ENCODE assay signal across 1 cellular context in genomic region chr1:197312163-197312562, GRCh38.
TF ChIP-seq lines count a peak whose summit lies in the region.

No MANE protein-coding gene starts in this region.

TF ChIP-seq in HepG2, 621 proteins besides CTCF, POLR2A, EP300 and RAD21:
- TF ChIP-seq HNRNPH1 (optimal IDR thresholded peaks at IDR 0.05; ENCODE audit: low read depth, low read length) (no peak), NR2F1 (CRISPR knock-in tag; IDR thresholded peaks at IDR 0.05) (no peak), ZNF367 (CRISPR knock-in tag; IDR thresholded peaks at IDR 0.05; ENCODE audit: borderline replicate concordance) (no peak), EEA1 (CRISPR knock-in tag; IDR thresholded peaks at IDR 0.05; ENCODE audit: borderline replicate concordance) (no peak), FOXA1 (IDR thresholded peaks at IDR 0.05) (no peak), FOXA1 (CRISPR knock-in tag; IDR thresholded peaks at IDR 0.05) (no peak), RELA (CRISPR knock-in tag; IDR thresholded peaks at IDR 0.05) (no peak), TGIF2 (CRISPR knock-in tag; IDR thresholded peaks at IDR 0.05) (no peak), TMF1 (CRISPR knock-in tag; IDR thresholded peaks at IDR 0.05; ENCODE audit: low read depth) (no peak), ZNF335 (CRISPR knock-in tag; IDR thresholded peaks at IDR 0.05) (no peak), REPIN1 (CRISPR knock-in tag; IDR thresholded peaks at IDR 0.05; ENCODE audit: borderline replicate concordance, low read depth) (no peak), ZNF326 (CRISPR knock-in tag; IDR thresholded peaks at IDR 0.05; ENCODE audit: borderline replicate concordance) (no peak), KDM4B (CRISPR knock-in tag; IDR thresholded peaks at IDR 0.05) (no peak), CHD2 (IDR thresholded peaks at IDR 0.05; ENCODE audit: low read depth, low read length) (no peak), POGZ (CRISPR knock-in tag; IDR thresholded peaks at IDR 0.05) (no peak), POLR2G (IDR thresholded peaks at IDR 0.05; ENCODE audit: low read depth, low read length) (no peak)
- TF ChIP-seq, protein P1, sequence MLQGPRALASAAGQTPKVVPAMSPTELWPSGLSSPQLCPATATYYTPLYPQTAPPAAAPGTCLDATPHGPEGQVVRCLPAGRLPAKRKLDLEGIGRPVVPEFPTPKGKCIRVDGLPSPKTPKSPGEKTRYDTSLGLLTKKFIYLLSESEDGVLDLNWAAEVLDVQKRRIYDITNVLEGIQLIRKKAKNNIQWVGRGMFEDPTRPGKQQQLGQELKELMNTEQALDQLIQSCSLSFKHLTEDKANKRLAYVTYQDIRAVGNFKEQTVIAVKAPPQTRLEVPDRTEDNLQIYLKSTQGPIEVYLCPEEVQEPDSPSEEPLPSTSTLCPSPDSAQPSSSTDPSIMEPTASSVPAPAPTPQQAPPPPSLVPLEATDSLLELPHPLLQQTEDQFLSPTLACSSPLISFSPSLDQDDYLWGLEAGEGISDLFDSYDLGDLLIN (CRISPR knock-in tag; IDR thresholded peaks at IDR 0.05; ENCODE audit: borderline replicate concordance): no peak
- TF ChIP-seq, protein P2, sequence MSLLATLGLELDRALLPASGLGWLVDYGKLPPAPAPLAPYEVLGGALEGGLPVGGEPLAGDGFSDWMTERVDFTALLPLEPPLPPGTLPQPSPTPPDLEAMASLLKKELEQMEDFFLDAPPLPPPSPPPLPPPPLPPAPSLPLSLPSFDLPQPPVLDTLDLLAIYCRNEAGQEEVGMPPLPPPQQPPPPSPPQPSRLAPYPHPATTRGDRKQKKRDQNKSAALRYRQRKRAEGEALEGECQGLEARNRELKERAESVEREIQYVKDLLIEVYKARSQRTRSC (CRISPR knock-in tag; IDR thresholded peaks at IDR 0.05; ENCODE audit: low read depth): no peak
- TF ChIP-seq, protein P3, sequence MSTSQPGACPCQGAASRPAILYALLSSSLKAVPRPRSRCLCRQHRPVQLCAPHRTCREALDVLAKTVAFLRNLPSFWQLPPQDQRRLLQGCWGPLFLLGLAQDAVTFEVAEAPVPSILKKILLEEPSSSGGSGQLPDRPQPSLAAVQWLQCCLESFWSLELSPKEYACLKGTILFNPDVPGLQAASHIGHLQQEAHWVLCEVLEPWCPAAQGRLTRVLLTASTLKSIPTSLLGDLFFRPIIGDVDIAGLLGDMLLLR (CRISPR knock-in tag; IDR thresholded peaks at IDR 0.05): no peak
